Comparison of ENCODE assay signal across 1 cellular context in genomic region chr22:41672780-41673509, GRCh38.
TF ChIP-seq lines count a peak whose summit lies in the region.

No MANE protein-coding gene starts in this region.

TF ChIP-seq in IMR-90, 13 proteins besides CTCF, POLR2A, EP300 and RAD21 (continued from another document):
- TF ChIP-seq RFX5 (IDR thresholded peaks at IDR 0.05; ENCODE audit: low read depth, low read length) (no peak), MAFK (IDR thresholded peaks at IDR 0.05; ENCODE audit: low read depth, low read length) (no peak), BHLHE40 (IDR thresholded peaks at IDR 0.05; ENCODE audit: low read depth, low read length) (no peak), MAZ (IDR thresholded peaks at IDR 0.05; ENCODE audit: borderline replicate concordance, low read depth, low read length) (no peak)
